8 cellular contexts compared by ENCODE assay signal in the genomic region with DNA sequence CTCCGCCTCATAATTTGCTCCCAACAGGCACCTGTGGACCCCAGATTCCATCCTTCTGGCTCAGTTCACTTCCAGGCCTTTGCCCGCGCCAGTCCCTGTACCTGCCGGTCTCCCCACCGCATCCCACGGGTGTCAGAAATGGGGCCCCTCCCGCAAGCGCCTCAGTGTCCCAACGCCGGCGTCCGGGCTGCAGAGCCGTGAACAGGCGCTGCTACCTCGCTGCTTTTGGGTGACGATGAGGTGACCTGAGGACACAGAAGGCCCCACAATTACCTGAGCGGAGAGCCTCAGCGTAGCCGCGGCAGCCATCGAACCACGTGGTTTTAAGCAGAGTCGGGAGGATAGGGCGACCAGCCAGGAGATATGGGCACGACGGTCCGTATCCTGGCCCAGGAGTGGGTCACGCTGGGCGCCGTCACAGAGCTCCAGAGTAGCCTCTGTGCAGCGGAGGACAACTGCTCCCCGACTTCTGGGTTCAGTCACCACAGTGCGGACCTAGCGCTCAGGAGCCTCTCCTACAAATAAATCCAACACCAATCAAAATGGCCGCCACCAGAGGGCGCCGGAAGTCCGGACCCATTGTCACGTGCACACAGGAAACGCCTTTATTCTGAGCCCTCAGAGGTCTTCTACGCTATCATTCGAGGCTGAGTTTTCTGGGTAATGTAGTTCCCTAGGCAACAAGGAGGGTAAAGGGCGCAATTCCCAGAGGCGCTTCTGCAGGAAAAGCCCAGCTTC. TPM values are rescaled to one million over a fixed set of nuclear protein-coding genes. Genes with fewer than 3 reads are reported as not detected.
DNase-seq lines count a peak whose midpoint lies in the region; ATAC-seq and TF ChIP-seq lines count a peak whose summit lies in the region.

A gene (minus strand): TSS at position 544 of the 738 bp plus-strand sequence. CDS start 235 bp downstream, at position 309.

- DNase-seq in AG04450 (ENCODE audit: low read depth, low spot score) = peak; percentile 47
- DNase-seq in MG63 = peak; percentile 35
- peak; percentile 81 for DNase-seq in activated CD4-positive, alpha-beta T cell treated with anti-CD3 and anti-CD28 coated beads, Interleukin-2, amount 50 U/mL, for 1 hour
- peak; percentile 23 for DNase-seq in cortex of kidney (lab: John Stamatoyannopoulos, UW)
- DNase-seq in left lobe of liver (ENCODE audit: low spot score) = peak; percentile 88
- peak; percentile 62 to 73 for DNase-seq in stimulated activated CD4-positive, alpha-beta T cell treated with anti-CD3 and anti-CD28 coated beads, Interleukin-1b, Interleukin-23, amount 100 ng/mL, for 4 hours (ENCODE audit: low read depth in 2 of 2)
- DNase-seq in DMS114 treated with DMSO at 0.1 percent for 48 hours (lab: John Stamatoyannopoulos, UW; ENCODE audit: unreplicated experiment) = no peak

- H3K27me3 ChIP-seq in AG04450 (ENCODE audit: control insufficient read depth, insufficient read depth, low read length) (no peaks in the 10 kb centered on the region), MG63 (no peaks in the 10 kb centered on the region)

- TF ChIP-seq CTCF in AG04450 (IDR thresholded peaks at IDR 0.05; ENCODE audit: low read depth, low read length) = peak; percentile 43

- POLR2A ChIA-PET in AG04450 (lab: Yijun Ruan, JAX) = no interaction called here

- CTCF ChIA-PET in AG04450 (lab: Charles Lee) = interaction anchor here (0.8 to 1.5 kb wide), 5 partner anchors 9 to 70 kb away, joined by 3 to 7 read pairs (median 3); no protein-coding TSS in a partner anchor

- H3K4me3 ChIP-seq in AG04450 (ENCODE audit: low read depth, low read length) = peak within 1 kb of the TSS; percentile 95
- peak within 1 kb of the TSS; percentile 30 for H3K4me3 ChIP-seq in MG63

- H3K9me3 ChIP-seq in AG04450 (ENCODE audit: control insufficient read depth, insufficient read depth, low read length) (peaks cover 20% of the 10 kb centered on the region), MG63 (peaks cover 24% of the 10 kb centered on the region)

- peak within 1 kb of the TSS; percentile 39 for H3K27ac ChIP-seq in AG04450 (ENCODE audit: low read depth, low read length)

- peak; percentile 85 for ATAC-seq in GM19395 (IDR thresholded peaks at IDR 0.05; ENCODE audit: unreplicated experiment)
- ATAC-seq in left lobe of liver = peak; percentile 97

- no peaks in the 10 kb centered on the region for H3K36me3 ChIP-seq in MG63

RNA-seq across cellular contexts. Expression of the gene that starts here (rescaled TPM):
- 5.4 and 5.6 TPM in 2 replicates for polyA plus RNA-seq in AG04450 (2011; rRNA removed)
- polyA minus RNA-seq in AG04450 (2011; rRNA and poly(A)+ RNA removed) = 14.1 and 14.6 TPM in 2 replicates
- 0.56 and 2.4 TPM in 2 replicates for total RNA-seq in MG63 (2014; rRNA removed; shearing (Covaris generic); ENCODE audit: low replicate concordance)
- total RNA-seq in left lobe of liver = 12.9 TPM
